Comparison of ENCODE assay signal across 25 cellular contexts in genomic region chr6:21676769-21677168, GRCh38.
"Had no signal": no experiment of that assay in that cellular context is flagged by ENCODE, and none has a peak within 500 bp of the region (broad histone marks: within the 10 kb centered on the region; RNA-seq: fewer than 3 reads in every experiment).

No MANE protein-coding gene starts in this region.

- H3K27ac ChIP-seq: left lung, lower lobe of right lung, ovary, right atrium auricular region, skin epidermis, stomach, testis, tibial artery had no signal

- H3K36me3 Mint-ChIP-seq: naive B cell; natural killer cell treated with Interleukin-12 subunit alpha and Interleukin-12 subunit beta and Interleukin-15 and Interleukin-18, amount 100 ng/mL, for 72 hours; stimulated activated naive B cell treated with anti-CD40 and anti-IgM and Interleukin-4, amounts not matched to agents 10 μg/mL and 1 μg/mL and 100 μg/mL, for 72 hours had no signal

- ATAC-seq: left colon; left lung; lower lobe of right lung; natural killer cell treated with Interleukin-12 subunit alpha and Interleukin-12 subunit beta and Interleukin-15 and Interleukin-18, amount 100 ng/mL, for 72 hours; sciatic nerve; stimulated activated naive B cell treated with anti-CD40 and anti-IgM and Interleukin-4, amounts not matched to agents 10 μg/mL and 1 μg/mL and 100 μg/mL, for 72 hours; stimulated activated naive CD8-positive, alpha-beta T cell treated with anti-CD3 and anti-CD28 coated beads, Interleukin-15, Interleukin-2, amounts not matched to agents 100 U/mL and 50 U/mL, for 24 hours had no signal

- H3K27me3 Mint-ChIP-seq: progenitor cell of endocrine pancreas, type B pancreatic cell had no signal

- DNase-seq: hypothalamus; immature natural killer cell; kidney; left colon; left lung; lower lobe of right lung; mammary epithelial cell; mesenchymal stem cell; naive B cell; ovary; stimulated activated CD4-positive, alpha-beta T cell treated with anti-CD3 and anti-CD28 coated beads, Interleukin-12 subunit alpha, Interleukin-12 subunit beta, amount 100 ng/mL, for 4 hours; stimulated activated CD4-positive, alpha-beta T cell treated with anti-CD3 and anti-CD28 coated beads, Interleukin-15, amount 100 ng/mL, for 24 hours; stimulated activated CD4-positive, alpha-beta T cell treated with anti-CD3 and anti-CD28 coated beads, Interleukin-2, amount 100 ng/mL, for 24 hours; stimulated activated CD4-positive, alpha-beta T cell treated with anti-CD3 and anti-CD28 coated beads, Interleukin-4, amount 100 ng/mL, for 1 hour; stimulated activated naive B cell treated with anti-CD40 and anti-IgM and Interleukin-4, amounts not matched to agents 10 μg/mL and 1 μg/mL and 100 μg/mL, for 72 hours; stimulated activated naive CD8-positive, alpha-beta T cell treated with anti-CD3 and anti-CD28 coated beads, Interleukin-15, Interleukin-2, amounts not matched to agents 100 U/mL and 50 U/mL, for 24 hours; stomach; testis; tibial artery had no signal

- H3K27ac Mint-ChIP-seq: immature natural killer cell; naive B cell; natural killer cell treated with Interleukin-12 subunit alpha and Interleukin-12 subunit beta and Interleukin-15 and Interleukin-18, amount 100 ng/mL, for 72 hours; progenitor cell of endocrine pancreas; stimulated activated naive B cell treated with anti-CD40 and anti-IgM and Interleukin-4, amounts not matched to agents 10 μg/mL and 1 μg/mL and 100 μg/mL, for 72 hours; type B pancreatic cell had no signal

- H3K4me1 ChIP-seq: left lung, lower lobe of right lung, right atrium auricular region, stomach, testis had no signal

- H3K9me3 ChIP-seq: left lung, lower lobe of right lung, ovary, right atrium auricular region, stomach, testis, tibial artery had no signal

- H3K27me3 ChIP-seq: left lung, ovary, right atrium auricular region, stomach, testis, tibial artery had no signal

- H3K4me3 Mint-ChIP-seq: immature natural killer cell; naive B cell; natural killer cell treated with Interleukin-12 subunit alpha and Interleukin-12 subunit beta and Interleukin-15 and Interleukin-18, amount 100 ng/mL, for 72 hours; stimulated activated naive B cell treated with anti-CD40 and anti-IgM and Interleukin-4, amounts not matched to agents 10 μg/mL and 1 μg/mL and 100 μg/mL, for 72 hours; type B pancreatic cell had no signal

- H3K9me3 Mint-ChIP-seq: immature natural killer cell; natural killer cell treated with Interleukin-12 subunit alpha and Interleukin-12 subunit beta and Interleukin-15 and Interleukin-18, amount 100 ng/mL, for 72 hours; stimulated activated naive B cell treated with anti-CD40 and anti-IgM and Interleukin-4, amounts not matched to agents 10 μg/mL and 1 μg/mL and 100 μg/mL, for 72 hours had no signal

- H3K4me3 ChIP-seq: left lung, lower lobe of right lung, ovary, right atrium auricular region, skin epidermis, stomach, testis, tibial artery had no signal

- H3K4me1 Mint-ChIP-seq: immature natural killer cell; naive B cell; stimulated activated naive B cell treated with anti-CD40 and anti-IgM and Interleukin-4, amounts not matched to agents 10 μg/mL and 1 μg/mL and 100 μg/mL, for 72 hours had no signal

- H3K36me3 ChIP-seq: left lung, lower lobe of right lung, ovary, right atrium auricular region, stomach, tibial artery had no signal
